11 cellular contexts compared by ENCODE assay signal in the genomic region with DNA sequence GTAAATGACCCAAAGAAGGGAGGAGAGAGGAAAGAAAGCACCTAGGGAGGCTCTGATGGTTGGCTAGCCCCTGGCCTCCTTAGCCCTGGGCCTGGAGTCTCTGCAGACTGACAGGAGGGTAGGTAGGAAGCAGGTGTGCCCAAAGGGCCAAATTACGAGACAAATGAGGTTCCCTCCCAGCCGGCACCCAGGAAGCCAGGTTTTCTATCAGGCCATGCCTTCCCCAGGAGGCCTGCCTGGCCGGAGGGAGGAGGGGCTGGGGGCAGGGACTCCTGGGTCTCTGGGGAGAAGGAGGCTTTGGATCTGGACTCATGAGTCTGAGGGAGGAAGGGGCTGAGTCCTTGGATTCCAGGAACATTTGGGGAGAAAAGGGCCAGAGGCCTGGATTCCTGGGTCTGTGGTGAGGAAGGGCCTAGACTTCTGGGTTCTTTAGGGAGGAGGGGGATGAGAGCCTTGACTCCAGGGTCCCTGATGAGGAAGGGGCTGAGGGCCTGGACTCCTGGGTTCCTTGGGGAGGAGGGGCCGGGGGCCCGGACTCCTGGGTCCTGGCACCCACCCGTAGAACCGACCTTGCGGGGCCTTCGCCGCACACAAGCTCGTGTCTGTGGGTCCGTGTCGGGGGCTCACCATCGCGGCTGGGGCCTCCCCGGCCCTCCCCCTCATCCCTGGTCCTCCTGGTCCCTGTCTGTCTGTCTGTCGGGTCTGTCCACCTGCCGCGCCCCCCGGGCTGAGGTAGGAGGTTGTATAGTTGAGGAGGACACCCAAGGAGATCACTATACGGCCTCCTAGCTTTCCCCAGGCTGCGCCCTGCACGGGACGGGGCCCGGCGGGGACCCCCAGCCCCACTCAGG. TPM values are rescaled to one million over a fixed set of nuclear protein-coding genes. Genes with fewer than 3 reads are reported as not detected.
DNase-seq lines count a peak whose midpoint lies in the region; TF ChIP-seq lines count a peak whose summit lies in the region.
"Had no signal": no experiment of that assay in that cellular context is flagged by ENCODE, and none has a peak within 500 bp of the region (broad histone marks: within the 10 kb centered on the region; RNA-seq: fewer than 3 reads in every experiment).

No MANE protein-coding gene starts in this region.

- no peak overlapping the region for H2BK12ac ChIP-seq in H9 (ENCODE audit: insufficient read length, low read depth, low read length)

- H3K9me3 ChIP-seq in H9 (ENCODE audit: control insufficient read depth, low read depth, low read length) (no peaks in the 10 kb centered on the region), stomach smooth muscle (ENCODE audit: control insufficient read depth in 2 of 2, low read length in 2 of 2) (no peaks in the 10 kb centered on the region)

- no peak for DNase-seq in H9
- no peak for DNase-seq in astrocyte of the spinal cord (ENCODE audit: low read depth, low spot score)
- DNase-seq in kidney epithelial cell (ENCODE audit: low read depth), result no peak
- DNase-seq in immature natural killer cell, result no peak
- DNase-seq in cerebellar cortex (ENCODE audit: low spot score), result no peak
- DNase-seq in NCI-H226, result no peak
- DNase-seq in HPDE6-E6E7 (ENCODE audit: extremely low spot score), result no peak
- DNase-seq: activated CD4-positive, alpha-beta T cell treated with anti-CD3 and anti-CD28 coated beads, Interleukin-2, amount 50 U/mL, for 48 hours; stimulated activated CD4-positive, alpha-beta T cell treated with anti-CD3 and anti-CD28 coated beads, Interleukin-12 subunit alpha, Interleukin-12 subunit beta, amount 100 ng/mL, for 4 hours had no signal

- no peak overlapping the region for H3K27ac ChIP-seq in H9 (ENCODE audit: insufficient read length, low read depth, low read length)
- H3K27ac ChIP-seq in stomach smooth muscle (ENCODE audit: low read length), result peak overlapping the region; percentile 60

- no peak overlapping the region for H4K5ac ChIP-seq in H9 (ENCODE audit: insufficient read length, low read depth, low read length)

- H3K27ac Mint-ChIP-seq in H9 (no peak overlapping the region; a peak in 1 of 7 replicates), immature natural killer cell (no peak overlapping the region)

- H2BK120ac ChIP-seq in H9 (ENCODE audit: low read depth, low read length, poor library complexity, severe bottlenecking), result no peak overlapping the region

- no peaks in the 10 kb centered on the region; the same call in 1 of the 2 replicates for H3K79me2 ChIP-seq in H9 (ENCODE audit: insufficient read depth, low read length)

- H3K4me3 ChIP-seq in astrocyte of the spinal cord (ENCODE audit: low read depth, low read length), result peak overlapping the region; percentile 84
- peak overlapping the region; percentile 93 for H3K4me3 ChIP-seq in kidney epithelial cell (ENCODE audit: low read depth, low read length)
- H3K4me3 ChIP-seq in stomach smooth muscle (ENCODE audit: low read length in 2 of 2), result peak overlapping the region; percentile 92 to 95

- no peak overlapping the region for H2BK15ac ChIP-seq in H9 (ENCODE audit: low read depth, low read length)

- H3K18ac ChIP-seq in H9 (ENCODE audit: insufficient read length, low read depth, low read length), result no peak overlapping the region

- H3K4me1 Mint-ChIP-seq in H9 (peaks cover 31 to 35% of the 10 kb centered on the region in 2 experiments), immature natural killer cell (peaks cover 7 to 15% of the 10 kb centered on the region in 2 donors)

- no peak overlapping the region for H3K56ac ChIP-seq in H9 (ENCODE audit: insufficient read length, low read depth, low read length)

- no peak overlapping the region for H3K4me2 ChIP-seq in H9 (ENCODE audit: insufficient read depth, insufficient read length, low read length)

- H4K20me1 ChIP-seq in H9 (ENCODE audit: control insufficient read depth, insufficient read depth, insufficient read length), result no peaks in the 10 kb centered on the region

- no peak overlapping the region for H3K23ac ChIP-seq in H9 (ENCODE audit: insufficient read length, low read depth, low read length)

- no peak overlapping the region for H4K91ac ChIP-seq in H9 (ENCODE audit: insufficient read length, low read depth, low read length)

- H3K27me3 Mint-ChIP-seq in H9 (ENCODE audit: low read depth) (no peaks in the 10 kb centered on the region), immature natural killer cell (ENCODE audit: low read depth in 3 of 3) (peaks cover 11 to 29% (median 20%) of the 10 kb centered on the region in 3 donors)

- H3K4me1 ChIP-seq in H9 (ENCODE audit: insufficient read depth, low read length) (no peaks in the 10 kb centered on the region), stomach smooth muscle (ENCODE audit: control insufficient read depth, insufficient read depth, low read length) (peaks cover 45% of the 10 kb centered on the region)

- no peak overlapping the region for H3K14ac ChIP-seq in H9 (ENCODE audit: insufficient read depth, low read length)

- H3K36me3 ChIP-seq in kidney epithelial cell (ENCODE audit: control insufficient read depth, insufficient read depth, low read length), result peaks cover 3% of the 10 kb centered on the region
- peaks cover 20 to 39% of the 10 kb centered on the region in 2 donors for H3K36me3 ChIP-seq in stomach smooth muscle (ENCODE audit: control insufficient read depth in 2 of 2, insufficient read depth in 2 of 2, low read length in 2 of 2)

- no peak overlapping the region for H3T11ph ChIP-seq in H9 (ENCODE audit: low read length)

- no CpG with 5 or more reads among the region's 26 CpGs for WGBS in H9 (ENCODE audit: extremely low coverage, insufficient read length, low lambda C conversion rate)

- no peak overlapping the region for H2BK20ac ChIP-seq in H9 (ENCODE audit: low read depth, low read length, poor library complexity, severe bottlenecking)

- H3K79me1 ChIP-seq in H9 (ENCODE audit: insufficient read depth, low read depth, low read length, poor library complexity, severe bottlenecking), result no peaks in the 10 kb centered on the region

- H4K8ac ChIP-seq in H9 (replicated peaks; ENCODE audit: insufficient read length, low read depth, low read length), result no peak overlapping the region

- no peaks in the 10 kb centered on the region; a peak in 1 of 5 replicates for H3K9me3 Mint-ChIP-seq in H9
- no peaks in the 10 kb centered on the region for H3K9me3 Mint-ChIP-seq in immature natural killer cell

- H3K4me3 Mint-ChIP-seq in H9 (peak overlapping the region; percentile 69 to 87; a peak in 4 of 5 replicates), immature natural killer cell (no peak overlapping the region)

- H3K27me3 ChIP-seq in H9 (ENCODE audit: insufficient read depth, low read length), result no peaks in the 10 kb centered on the region
- H3K27me3 ChIP-seq in kidney epithelial cell (ENCODE audit: control insufficient read depth, insufficient read depth, low read length), result no peaks in the 10 kb centered on the region
- H3K27me3 ChIP-seq in stomach smooth muscle (ENCODE audit: control insufficient read depth in 1 of 2, insufficient read depth in 2 of 2, low read length in 2 of 2), result no peaks in the 10 kb centered on the region

- H3K4ac ChIP-seq in H9 (ENCODE audit: low read depth, low read length), result no peak overlapping the region

- no peak overlapping the region for H2AK5ac ChIP-seq in H9 (ENCODE audit: insufficient read length, low read length)

- H3K23me2 ChIP-seq in H9 (ENCODE audit: insufficient read length, low read depth, low read length, poor library complexity, severe bottlenecking), result peaks cover 29% of the 10 kb centered on the region

- TF ChIP-seq CTCF in H9 (conservative IDR thresholded peaks at IDR 0.05) (no peak), astrocyte of the spinal cord (IDR thresholded peaks at IDR 0.05; ENCODE audit: low read depth, low read length) (no peak), kidney epithelial cell (IDR thresholded peaks at IDR 0.05; ENCODE audit: insufficient read depth, low read length, poor library complexity, severe bottlenecking) (no peak)

- peaks cover 4 to 44% (median 25%) of the 10 kb centered on the region in 3 experiments; a peak in 6 of 7 replicates for H3K36me3 Mint-ChIP-seq in H9 (ENCODE audit: insufficient read depth in 1 of 3, low read depth in 3 of 3)
- H3K36me3 Mint-ChIP-seq in immature natural killer cell, result peaks cover 4 to 8% (median 4%) of the 10 kb centered on the region in 3 donors

- H3K9ac ChIP-seq in H9 (ENCODE audit: extremely low read depth, insufficient read length, low read length), result no peak overlapping the region
- peak overlapping the region; percentile 13 to 63 for H3K9ac ChIP-seq in stomach smooth muscle (ENCODE audit: low read length in 2 of 2)

- no peak overlapping the region for H2AFZ ChIP-seq in H9 (ENCODE audit: low read length)

- in situ Hi-C loops in astrocyte of the spinal cord (cut with HindIII; ENCODE audit: low sequenced_read_pairs), result no loop called here

- no peak overlapping the region for H2BK5ac ChIP-seq in H9 (ENCODE audit: insufficient read length, low read length)

RNA-seq across cellular contexts. Expression of gene SPACA6, which starts 0.8 kb away (rescaled TPM):
- 16.0 and 18.9 TPM in 2 replicates for total RNA-seq in H9 (2021)
- 7.8 and 12.6 TPM in 2 replicates for total RNA-seq in kidney epithelial cell
- 1 to 10 TPM in 2 of 3 donors, not detected in 1; 2.3 to 2.4 TPM for polyA plus RNA-seq in immature natural killer cell

RNA-seq across cellular contexts. Expression of gene HAS1, which starts 31.5 kb away (rescaled TPM):
- 0.53 and 0.70 TPM in 2 replicates for total RNA-seq in H9 (2021)
- not detected in 2 replicates for total RNA-seq in kidney epithelial cell
- not detected for polyA plus RNA-seq in immature natural killer cell

RNA-seq across cellular contexts. Expression of gene SIGLEC14, which starts 45.7 kb away (rescaled TPM):
- total RNA-seq in H9 (2021) (not detected in 2 replicates), kidney epithelial cell (not detected in 2 replicates)
- 1 to 10 TPM in 1 of 3 donors, under 1 TPM in 2; 0.12 to 1.9 (median 0.99) TPM for polyA plus RNA-seq in immature natural killer cell
- total RNA-seq: bronchial epithelial cell had no signal

RNA-seq across cellular contexts. Expression of gene FPR1, which starts 59.4 kb away (rescaled TPM):
- not detected in 2 replicates for total RNA-seq in H9 (2021)
- total RNA-seq in kidney epithelial cell, result not detected in 2 replicates
- polyA plus RNA-seq in immature natural killer cell, result 1 to 10 TPM; 1.8 to 6.9 (median 1.8) TPM
- total RNA-seq: bronchial epithelial cell had no signal

Comparison
In these comparisons a context has a peak if more than half of its experiments do, and no peak if none do; other contexts are left out.
1. H3K4me3 Mint-ChIP-seq: peak in H9 (2 of 2); none in immature natural killer cell (0 of 5).
2. Peak in every context shown above with its lines, with median percentiles within 50 percentile points of each other: H3K4me3 ChIP-seq.